Comparison of ENCODE assay signal across 1 cellular context in genomic region chr6:11215773-11216172, GRCh38.
TF ChIP-seq lines count a peak whose summit lies in the region.

No MANE protein-coding gene starts in this region.

TF ChIP-seq in HepG2, 621 proteins besides CTCF, POLR2A, EP300 and RAD21 (continued from another document and continues in another):
- no peak for TF ChIP-seq THAP7 (CRISPR knock-in tag; IDR thresholded peaks at IDR 0.05)
- no peak for TF ChIP-seq FOXK1 (CRISPR knock-in tag; IDR thresholded peaks at IDR 0.05; ENCODE audit: borderline replicate concordance, low read depth)
- no peak for TF ChIP-seq ZNF552 (CRISPR knock-in tag; IDR thresholded peaks at IDR 0.05; ENCODE audit: borderline replicate concordance)
- no peak for TF ChIP-seq TAF1 (CRISPR knock-in tag; IDR thresholded peaks at IDR 0.05)
- TF ChIP-seq ZNF598 (CRISPR knock-in tag; IDR thresholded peaks at IDR 0.05; ENCODE audit: borderline replicate concordance): no peak
- no peak for TF ChIP-seq ZNF468 (CRISPR knock-in tag; IDR thresholded peaks at IDR 0.05)
- peak; percentile 47 for TF ChIP-seq RBM22 (optimal IDR thresholded peaks at IDR 0.05; ENCODE audit: low read length)
- no peak for TF ChIP-seq KDM3A (CRISPR knock-in tag; IDR thresholded peaks at IDR 0.05; ENCODE audit: low read depth)
- no peak for TF ChIP-seq HIVEP1 (CRISPR knock-in tag; IDR thresholded peaks at IDR 0.05)
- TF ChIP-seq HHEX (CRISPR knock-in tag; IDR thresholded peaks at IDR 0.05): no peak
- TF ChIP-seq NFRKB (IDR thresholded peaks at IDR 0.05): no peak
- no peak for TF ChIP-seq KAT2B (IDR thresholded peaks at IDR 0.05; ENCODE audit: borderline replicate concordance, low read depth, low read length)
- TF ChIP-seq ZNF687 (CRISPR knock-in tag; IDR thresholded peaks at IDR 0.05): peak; percentile 41
- TF ChIP-seq SNAPC4 (CRISPR knock-in tag; IDR thresholded peaks at IDR 0.05): no peak
- no peak for TF ChIP-seq ZNF292 (CRISPR knock-in tag; IDR thresholded peaks at IDR 0.05; ENCODE audit: borderline replicate concordance, low read depth)
- no peak for TF ChIP-seq DRAP1 (CRISPR knock-in tag; IDR thresholded peaks at IDR 0.05)
- no peak for TF ChIP-seq KLF13 (CRISPR knock-in tag; IDR thresholded peaks at IDR 0.05)
- 0 out of 2 replicates have a peak, but pooled peaks have one; percentile 20 for TF ChIP-seq ARID4A (CRISPR knock-in tag; IDR thresholded peaks at IDR 0.05; ENCODE audit: borderline replicate concordance)
- TF ChIP-seq ATF1 (CRISPR knock-in tag; IDR thresholded peaks at IDR 0.05): no peak
- no peak for TF ChIP-seq RNF2 (conservative IDR thresholded peaks at IDR 0.05; ENCODE audit: low read depth)
- TF ChIP-seq FOXP1 (IDR thresholded peaks at IDR 0.05): no peak
- no peak for TF ChIP-seq FOXP1 (CRISPR knock-in tag; IDR thresholded peaks at IDR 0.05)
- no peak for TF ChIP-seq RBM39 (IDR thresholded peaks at IDR 0.05; ENCODE audit: low read depth, low read length, poor library complexity, severe bottlenecking)
- no peak for TF ChIP-seq KLF15 (CRISPR knock-in tag; IDR thresholded peaks at IDR 0.05; ENCODE audit: borderline replicate concordance)
- no peak for TF ChIP-seq ZNF674 (CRISPR knock-in tag; IDR thresholded peaks at IDR 0.05; ENCODE audit: low read depth)
- TF ChIP-seq SUZ12 (IDR thresholded peaks at IDR 0.05; ENCODE audit: low read depth, low read length): no peak
- TF ChIP-seq JUNB (CRISPR knock-in tag; IDR thresholded peaks at IDR 0.05; ENCODE audit: borderline replicate concordance): no peak
- no peak for TF ChIP-seq ZFAT (CRISPR knock-in tag; conservative IDR thresholded peaks at IDR 0.05)
- TF ChIP-seq RBAK (CRISPR knock-in tag; IDR thresholded peaks at IDR 0.05): no peak
- TF ChIP-seq ZFX (CRISPR knock-in tag; IDR thresholded peaks at IDR 0.05; ENCODE audit: low read depth): no peak
- peak; percentile 78 for TF ChIP-seq ZNF263 (CRISPR knock-in tag; IDR thresholded peaks at IDR 0.05)
- TF ChIP-seq ZC3H13 (CRISPR knock-in tag; IDR thresholded peaks at IDR 0.05): 0 out of 2 replicates have a peak, but pooled peaks have one; percentile 32
- TF ChIP-seq ZNF790 (CRISPR knock-in tag; IDR thresholded peaks at IDR 0.05; ENCODE audit: borderline replicate concordance): no peak
- TF ChIP-seq ESRRA (CRISPR knock-in tag; IDR thresholded peaks at IDR 0.05; ENCODE audit: low read depth): no peak
- peak; percentile 41; the same call in 1 of the 2 replicates for TF ChIP-seq POLR2G (IDR thresholded peaks at IDR 0.05; ENCODE audit: low read depth, low read length)
- no peak for TF ChIP-seq NONO (IDR thresholded peaks at IDR 0.05)
- 0 out of 2 replicates have a peak, but pooled peaks have one; percentile 29 for TF ChIP-seq NONO (CRISPR knock-in tag; conservative IDR thresholded peaks at IDR 0.05)
- no peak for TF ChIP-seq ZNF768 (CRISPR knock-in tag; IDR thresholded peaks at IDR 0.05)
- no peak for TF ChIP-seq JUND (CRISPR knock-in tag; IDR thresholded peaks at IDR 0.05)
- TF ChIP-seq ZNF383 (CRISPR knock-in tag; IDR thresholded peaks at IDR 0.05; ENCODE audit: borderline replicate concordance): no peak
- TF ChIP-seq POLR2AphosphoS5 (IDR thresholded peaks at IDR 0.05; ENCODE audit: low read depth, low read length): peak; percentile 14; the same call in 1 of the 2 replicates
- TF ChIP-seq CENPX (CRISPR knock-in tag; IDR thresholded peaks at IDR 0.05): no peak
- TF ChIP-seq ZNF407 (CRISPR knock-in tag; IDR thresholded peaks at IDR 0.05; ENCODE audit: not compliant biosample characterization): no peak
- no peak for TF ChIP-seq SIN3B (IDR thresholded peaks at IDR 0.05; ENCODE audit: low read length)
